11 cellular contexts compared by ENCODE assay signal in the genomic region with DNA sequence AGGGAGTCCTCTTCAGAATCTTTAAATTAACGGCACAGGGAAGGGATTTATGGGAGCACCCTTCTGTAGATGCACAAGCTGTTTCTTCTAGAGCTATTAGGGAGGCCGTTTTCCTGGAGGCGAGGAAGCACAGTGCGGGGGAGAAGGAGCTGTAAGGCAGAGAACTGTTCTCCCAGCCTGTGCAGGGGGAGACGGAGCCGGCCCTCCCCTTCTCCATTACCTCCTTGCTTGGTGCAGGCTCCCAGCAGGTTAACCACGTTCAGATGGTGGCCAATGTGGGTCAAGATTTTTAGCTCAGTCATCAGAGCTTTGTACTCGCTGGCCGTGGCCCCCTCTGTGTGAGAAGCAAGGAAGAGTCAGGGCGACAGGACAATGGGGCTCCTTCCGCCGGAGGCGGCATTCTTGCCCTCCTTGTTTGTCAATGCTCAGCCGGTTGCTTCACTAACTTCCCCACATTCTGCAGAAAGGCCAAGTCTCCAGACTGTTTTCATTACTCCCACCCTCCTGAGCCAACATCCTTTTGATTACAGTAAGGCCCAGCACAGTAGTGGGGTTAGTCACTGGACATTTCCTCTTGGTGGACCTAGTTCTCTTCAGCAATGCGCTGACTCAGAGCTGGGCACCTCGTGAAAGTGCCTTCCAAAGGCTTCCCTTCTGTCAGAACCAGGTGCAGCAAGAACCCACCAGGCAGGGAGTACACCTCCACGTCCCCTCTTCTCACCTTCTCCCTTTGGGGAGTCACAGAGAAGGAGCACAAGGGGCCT.
DNase-seq lines count a peak whose midpoint lies in the region; ATAC-seq and TF ChIP-seq lines count a peak whose summit lies in the region.
"Had no signal": no experiment of that assay in that cellular context is flagged by ENCODE, and none has a peak within 500 bp of the region (broad histone marks: within the 10 kb centered on the region; RNA-seq: fewer than 3 reads in every experiment).

No MANE protein-coding gene starts in this region.

- H3K36me3 Mint-ChIP-seq in GM23338 (ENCODE audit: low read depth), result peaks cover 26% of the 10 kb centered on the region

- H2AFZ ChIP-seq in GM23338, result no peak overlapping the region

- ATAC-seq in GM23338 (peak; percentile 40; the same call in 2 of the 3 replicates), GM21619 (IDR thresholded peaks at IDR 0.05; ENCODE audit: unreplicated experiment) (no peak), HG03175 (IDR thresholded peaks at IDR 0.05; ENCODE audit: unreplicated experiment) (no peak)
- ATAC-seq: HCT116 had no signal

- H3K4me3 Mint-ChIP-seq in GM23338, result no peak overlapping the region
- H3K4me3 Mint-ChIP-seq: activated T-cell treated with anti-CD3 and anti-CD28 coated beads, Interleukin-2, amount 50 U/mL, for 24 hours had no signal

- peaks cover 2% of the 10 kb centered on the region for H3K27me3 Mint-ChIP-seq in GM23338 (ENCODE audit: insufficient read depth, low read depth, poor library complexity)
- H3K27me3 Mint-ChIP-seq: activated T-cell treated with anti-CD3 and anti-CD28 coated beads, Interleukin-2, amount 50 U/mL, for 24 hours had no signal

- H3K27ac ChIP-seq in GM23338 (ENCODE audit: low read depth), result no peak overlapping the region

- peak overlapping the region; percentile 67; the same call in 1 of the 2 replicates for H3K27ac Mint-ChIP-seq in GM23338
- H3K27ac Mint-ChIP-seq: activated T-cell treated with anti-CD3 and anti-CD28 coated beads, Interleukin-2, amount 50 U/mL, for 24 hours had no signal

- H3K4me3 ChIP-seq in GM23338 (no peak overlapping the region), cardiac fibroblast (replicated peaks in 1 of 2; ENCODE audit: low read depth in 2 of 2, low read length in 2 of 2) (no peak overlapping the region)

- H4K20me1 ChIP-seq in GM23338 (replicated peaks; ENCODE audit: insufficient read depth), result no peaks in the 10 kb centered on the region

- peaks cover 4% of the 10 kb centered on the region; the same call in 1 of the 2 replicates for H3K4me1 ChIP-seq in GM23338 (ENCODE audit: insufficient read depth)

- H3K36me3 ChIP-seq in GM23338 (ENCODE audit: insufficient read depth), result peaks cover 9% of the 10 kb centered on the region

- no peaks in the 10 kb centered on the region for H3K9me2 ChIP-seq in GM23338 (ENCODE audit: insufficient read depth)

- no peaks in the 10 kb centered on the region for H3K27me3 ChIP-seq in GM23338 (ENCODE audit: insufficient read depth)

- no peak overlapping the region for H3K4me2 ChIP-seq in GM23338

- H3F3A ChIP-seq in GM23338 (replicated peaks; ENCODE audit: low read depth), result no peaks in the 10 kb centered on the region

- no peak for DNase-seq in GM23338 (ENCODE audit: low spot score)
- peak; percentile 94 to 97 for DNase-seq in cardiac fibroblast (ENCODE audit: low read depth in 2 of 2)
- peak; percentile 77 for DNase-seq in islet precursor cell
- peak; percentile 36 for DNase-seq in smooth muscle cell of the brain vasculature (ENCODE audit: low read depth, low spot score)
- no peak for DNase-seq in RKO (ENCODE audit: low spot score)
- no peak for DNase-seq in cerebellum (ENCODE audit: low spot score)
- DNase-seq: activated T-cell treated with anti-CD3 and anti-CD28 coated beads, Interleukin-2, amount 50 U/mL, for 24 hours; DMS79 treated with DMSO at 0.1 percent for 48 hours had no signal

- TF ChIP-seq CTCF in GM23338 (conservative IDR thresholded peaks at IDR 0.05; ENCODE audit: low read depth in 2 of 2) (no peak), cardiac fibroblast (IDR thresholded peaks at IDR 0.05; ENCODE audit: low read depth, low read length) (no peak)

- H3K79me2 ChIP-seq in GM23338 (replicated peaks; ENCODE audit: insufficient read depth), result no peaks in the 10 kb centered on the region

- no peaks in the 10 kb centered on the region for H3K9me3 Mint-ChIP-seq in GM23338
- H3K9me3 Mint-ChIP-seq: activated T-cell treated with anti-CD3 and anti-CD28 coated beads, Interleukin-2, amount 50 U/mL, for 24 hours had no signal

- H3K4me1 Mint-ChIP-seq in GM23338, result no peaks in the 10 kb centered on the region; the same call in none of the 3 replicates

TF ChIP-seq in GM23338, 12 proteins besides CTCF, POLR2A, EP300 and RAD21 (continues in another document):
- TF ChIP-seq, protein P1, sequence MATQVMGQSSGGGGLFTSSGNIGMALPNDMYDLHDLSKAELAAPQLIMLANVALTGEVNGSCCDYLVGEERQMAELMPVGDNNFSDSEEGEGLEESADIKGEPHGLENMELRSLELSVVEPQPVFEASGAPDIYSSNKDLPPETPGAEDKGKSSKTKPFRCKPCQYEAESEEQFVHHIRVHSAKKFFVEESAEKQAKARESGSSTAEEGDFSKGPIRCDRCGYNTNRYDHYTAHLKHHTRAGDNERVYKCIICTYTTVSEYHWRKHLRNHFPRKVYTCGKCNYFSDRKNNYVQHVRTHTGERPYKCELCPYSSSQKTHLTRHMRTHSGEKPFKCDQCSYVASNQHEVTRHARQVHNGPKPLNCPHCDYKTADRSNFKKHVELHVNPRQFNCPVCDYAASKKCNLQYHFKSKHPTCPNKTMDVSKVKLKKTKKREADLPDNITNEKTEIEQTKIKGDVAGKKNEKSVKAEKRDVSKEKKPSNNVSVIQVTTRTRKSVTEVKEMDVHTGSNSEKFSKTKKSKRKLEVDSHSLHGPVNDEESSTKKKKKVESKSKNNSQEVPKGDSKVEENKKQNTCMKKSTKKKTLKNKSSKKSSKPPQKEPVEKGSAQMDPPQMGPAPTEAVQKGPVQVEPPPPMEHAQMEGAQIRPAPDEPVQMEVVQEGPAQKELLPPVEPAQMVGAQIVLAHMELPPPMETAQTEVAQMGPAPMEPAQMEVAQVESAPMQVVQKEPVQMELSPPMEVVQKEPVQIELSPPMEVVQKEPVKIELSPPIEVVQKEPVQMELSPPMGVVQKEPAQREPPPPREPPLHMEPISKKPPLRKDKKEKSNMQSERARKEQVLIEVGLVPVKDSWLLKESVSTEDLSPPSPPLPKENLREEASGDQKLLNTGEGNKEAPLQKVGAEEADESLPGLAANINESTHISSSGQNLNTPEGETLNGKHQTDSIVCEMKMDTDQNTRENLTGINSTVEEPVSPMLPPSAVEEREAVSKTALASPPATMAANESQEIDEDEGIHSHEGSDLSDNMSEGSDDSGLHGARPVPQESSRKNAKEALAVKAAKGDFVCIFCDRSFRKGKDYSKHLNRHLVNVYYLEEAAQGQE (IDR thresholded peaks at IDR 0.05; ENCODE audit: unreplicated experiment), result no peak
- TF ChIP-seq ZNF331 (CRISPR knock-in tag; IDR thresholded peaks at IDR 0.05; ENCODE audit: low read depth), result no peak
- no peak for TF ChIP-seq JUNB (IDR thresholded peaks at IDR 0.05; ENCODE audit: unreplicated experiment)
- no peak for TF ChIP-seq EZH2phosphoT487 (IDR thresholded peaks at IDR 0.05; ENCODE audit: unreplicated experiment)
- no peak for TF ChIP-seq ZNF114 (CRISPR knock-in tag; IDR thresholded peaks at IDR 0.05)
- TF ChIP-seq POLR2AphosphoS5 (IDR thresholded peaks at IDR 0.05; ENCODE audit: low read depth), result no peak
- TF ChIP-seq NANOG (IDR thresholded peaks at IDR 0.05; ENCODE audit: borderline replicate concordance), result no peak
- no peak for TF ChIP-seq EZH2 (IDR thresholded peaks at IDR 0.05; ENCODE audit: low read depth, unreplicated experiment)
- no peak for TF ChIP-seq CREB1 (CRISPR knock-in tag; IDR thresholded peaks at IDR 0.05; ENCODE audit: low read depth)

Comparison
In these comparisons a context has a peak if more than half of its experiments do, and no peak if none do; other contexts are left out.
1. DNase-seq: peak in cardiac fibroblast (2 of 2), islet precursor cell (single experiment) and smooth muscle cell of the brain vasculature (single experiment); none in GM23338 (single experiment), RKO (single experiment) and cerebellum (single experiment).